9 cellular contexts compared by ENCODE assay signal in the genomic region with DNA sequence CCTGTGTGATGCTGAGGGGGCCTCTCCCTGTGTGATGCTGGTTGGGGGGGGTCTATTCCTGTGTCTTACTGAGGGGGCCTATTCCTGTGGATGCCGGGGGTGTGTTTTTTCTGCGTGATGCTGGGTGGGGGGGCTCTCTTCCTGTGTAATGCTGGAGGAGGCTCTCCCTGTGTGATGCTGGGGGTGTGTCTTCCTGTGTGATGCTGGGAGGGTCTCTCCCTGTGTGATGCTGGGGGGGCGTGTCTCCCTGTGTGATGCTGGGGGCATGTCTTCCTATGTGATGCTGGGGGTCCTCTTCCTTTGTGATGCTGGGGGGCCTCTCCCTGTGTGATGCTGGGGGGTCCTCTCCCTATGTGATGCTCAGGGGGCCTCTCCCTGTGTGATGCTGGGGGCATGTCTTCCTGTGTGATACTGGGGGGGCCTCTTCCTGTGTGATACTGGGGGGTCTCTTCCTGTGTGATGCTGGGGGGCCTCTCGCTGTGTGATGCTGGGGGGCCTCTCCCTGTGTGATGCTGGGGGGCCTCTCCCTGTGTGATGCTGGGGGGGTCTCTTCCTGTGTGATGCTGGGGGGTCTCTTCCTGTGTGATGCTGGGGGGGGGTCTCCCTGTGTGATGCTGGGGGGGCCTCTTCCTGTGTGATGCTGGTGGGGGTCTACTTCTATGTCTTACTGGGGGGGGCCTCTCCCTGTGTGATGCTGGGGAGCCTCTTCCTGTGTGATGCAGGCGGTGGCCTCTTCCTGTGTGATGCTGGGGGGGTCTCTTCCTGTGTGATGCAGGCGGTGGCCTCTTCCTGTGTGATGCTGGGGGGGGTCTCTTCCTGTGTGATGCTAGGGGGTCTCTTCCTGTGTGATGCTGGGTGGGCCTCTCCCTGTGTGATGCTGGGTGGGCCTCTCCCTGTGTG. TPM values are rescaled to one million over a fixed set of nuclear protein-coding genes. Genes with fewer than 3 reads are reported as not detected.
A peak's percentile ranks its signal among the peaks of the same experiment; 100 is the strongest.
DNase-seq lines count a peak whose midpoint lies in the region; ATAC-seq and TF ChIP-seq lines count a peak whose summit lies in the region.
"Not testable (repeated sequence)": the region's sequence is repeated elsewhere in the genome, so short reads cannot be mapped to it uniquely, and the experiment has no call there.
"Had no signal": no experiment of that assay in that cellular context is flagged by ENCODE, and none has a peak within 500 bp of the region (broad histone marks: within the 10 kb centered on the region; RNA-seq: fewer than 3 reads in every experiment).

No MANE protein-coding gene starts in this region.

- intact Hi-C loops in CD4-positive, alpha-beta T cell (cut with DNase I, micrococcal nuclease): loop anchor here in 1 of 2 experiments (5.0 to 10.0 kb wide), 3 partner anchors 173 to 295 kb away; partner anchors contain the start of gene LRRC27
- intact Hi-C loops in activated CD4-positive, alpha-beta memory T cell treated with anti-CD3 and anti-CD28 coated beads for 36 hours (cut with micrococcal nuclease): loop anchor here (5.0 to 10.0 kb wide), 2 partner anchors 175 to 257 kb away; partner anchors contain the start of genes BNIP3 and PPP2R2D
- intact Hi-C loops in activated naive CD4-positive, alpha-beta T cell treated with anti-CD3 and anti-CD28 coated beads for 36 hours (cut with micrococcal nuclease): loop anchor here (2.0 to 10.0 kb wide), 4 partner anchors 15 to 272 kb away; partner anchors contain the start of gene LRRC27
- intact Hi-C loops in naive thymus-derived CD4-positive, alpha-beta T cell (cut with micrococcal nuclease): loop anchor here (1.0 to 5.0 kb wide), 6 partner anchors 27 to 1118 kb away; partner anchors contain the start of genes ADAM8 (in 1 of the 2), DPYSL4 (in 1 of the 2) and INPP5A (in 1 of the 2)

- CTCF ChIA-PET in CD4-positive, alpha-beta T cell (lab: Charles Lee); activated CD4-positive, alpha-beta memory T cell treated with anti-CD3 and anti-CD28 coated beads for 36 hours (lab: Charles Lee); activated naive CD4-positive, alpha-beta T cell treated with anti-CD3 and anti-CD28 coated beads for 36 hours (lab: Charles Lee); naive thymus-derived CD4-positive, alpha-beta T cell (lab: Charles Lee): not testable (repeated sequence)

- POLR2A ChIA-PET in CD4-positive, alpha-beta T cell (lab: Charles Lee); activated CD4-positive, alpha-beta memory T cell treated with anti-CD3 and anti-CD28 coated beads for 36 hours (lab: Charles Lee); naive thymus-derived CD4-positive, alpha-beta T cell (lab: Charles Lee): not testable (repeated sequence)

- not testable (repeated sequence) for H3K4me3 Mint-ChIP-seq in CD4-positive, alpha-beta T cell
- peak overlapping the region; percentile 41 for H3K4me3 Mint-ChIP-seq in activated CD4-positive, alpha-beta memory T cell treated with anti-CD3 and anti-CD28 coated beads for 36 hours
- peak overlapping the region; percentile 11 for H3K4me3 Mint-ChIP-seq in activated naive CD4-positive, alpha-beta T cell treated with anti-CD3 and anti-CD28 coated beads for 36 hours
- H3K4me3 Mint-ChIP-seq in naive thymus-derived CD4-positive, alpha-beta T cell: peak overlapping the region in 9 of 10 donors; percentile 34 to 79 (median 65)
- H3K4me3 Mint-ChIP-seq in stimulated activated effector memory CD8-positive, alpha-beta T cell treated with anti-CD3 and anti-CD28 coated beads, Interleukin-12 subunit alpha, Interleukin-12 subunit beta, amount 100 ng/mL, for 72 hours: peak overlapping the region; percentile 46

- not testable (repeated sequence) for H3K36me3 Mint-ChIP-seq in CD4-positive, alpha-beta T cell (ENCODE audit: low read depth); activated CD4-positive, alpha-beta memory T cell treated with anti-CD3 and anti-CD28 coated beads for 36 hours; activated naive CD4-positive, alpha-beta T cell treated with anti-CD3 and anti-CD28 coated beads for 36 hours (ENCODE audit: low read depth); naive thymus-derived CD4-positive, alpha-beta T cell; stimulated activated effector memory CD8-positive, alpha-beta T cell treated with anti-CD3 and anti-CD28 coated beads, Interleukin-12 subunit alpha, Interleukin-12 subunit beta, amount 100 ng/mL, for 72 hours

- peak overlapping the region; percentile 88 for H3K27ac Mint-ChIP-seq in CD4-positive, alpha-beta T cell
- H3K27ac Mint-ChIP-seq in activated CD4-positive, alpha-beta memory T cell treated with anti-CD3 and anti-CD28 coated beads for 36 hours: peak overlapping the region; percentile 81
- H3K27ac Mint-ChIP-seq in activated naive CD4-positive, alpha-beta T cell treated with anti-CD3 and anti-CD28 coated beads for 36 hours: peak overlapping the region; percentile 84
- peak overlapping the region in 8 of 9 donors; percentile 46 to 100 (median 98) for H3K27ac Mint-ChIP-seq in naive thymus-derived CD4-positive, alpha-beta T cell
- H3K27ac Mint-ChIP-seq in stimulated activated effector memory CD8-positive, alpha-beta T cell treated with anti-CD3 and anti-CD28 coated beads, Interleukin-12 subunit alpha, Interleukin-12 subunit beta, amount 100 ng/mL, for 72 hours: peak overlapping the region; percentile 81

- not testable (repeated sequence) for TF ChIP-seq CTCF in CD4-positive, alpha-beta T cell (IDR thresholded peaks at IDR 0.05)

- H3K27me3 Mint-ChIP-seq in CD4-positive, alpha-beta T cell; activated CD4-positive, alpha-beta memory T cell treated with anti-CD3 and anti-CD28 coated beads for 36 hours; activated naive CD4-positive, alpha-beta T cell treated with anti-CD3 and anti-CD28 coated beads for 36 hours (ENCODE audit: low read depth); naive thymus-derived CD4-positive, alpha-beta T cell: not testable (repeated sequence)

- H3K4me1 Mint-ChIP-seq in CD4-positive, alpha-beta T cell (ENCODE audit: low read depth): peaks cover 36% of the 10 kb centered on the region
- peaks cover 31% of the 10 kb centered on the region for H3K4me1 Mint-ChIP-seq in activated CD4-positive, alpha-beta memory T cell treated with anti-CD3 and anti-CD28 coated beads for 36 hours (ENCODE audit: low read depth)
- H3K4me1 Mint-ChIP-seq in activated naive CD4-positive, alpha-beta T cell treated with anti-CD3 and anti-CD28 coated beads for 36 hours (ENCODE audit: low read depth): peaks cover 34% of the 10 kb centered on the region
- H3K4me1 Mint-ChIP-seq in naive thymus-derived CD4-positive, alpha-beta T cell: peaks cover 17 to 58% (median 47%) of the 10 kb centered on the region in 7 donors
- H3K4me1 Mint-ChIP-seq in stimulated activated effector memory CD8-positive, alpha-beta T cell treated with anti-CD3 and anti-CD28 coated beads, Interleukin-12 subunit alpha, Interleukin-12 subunit beta, amount 100 ng/mL, for 72 hours: peaks cover 35% of the 10 kb centered on the region

- H3K4me3 ChIP-seq in naive thymus-derived CD4-positive, alpha-beta T cell (ENCODE audit: low read length): peak overlapping the region; percentile 38

- H3K9me3 ChIP-seq in CD4-positive, alpha-beta T cell (ENCODE audit: control insufficient read depth, low read length); KOPT-K1 (ENCODE audit: insufficient read depth, low read length, poor library complexity, severe bottlenecking); naive thymus-derived CD4-positive, alpha-beta T cell (ENCODE audit: control insufficient read depth in 2 of 3, low read length in 3 of 3): not testable (repeated sequence)

- not testable (repeated sequence) for H3K9me3 Mint-ChIP-seq in CD4-positive, alpha-beta T cell; activated CD4-positive, alpha-beta memory T cell treated with anti-CD3 and anti-CD28 coated beads for 36 hours; activated naive CD4-positive, alpha-beta T cell treated with anti-CD3 and anti-CD28 coated beads for 36 hours; stimulated activated effector memory CD8-positive, alpha-beta T cell treated with anti-CD3 and anti-CD28 coated beads, Interleukin-12 subunit alpha, Interleukin-12 subunit beta, amount 100 ng/mL, for 72 hours
- peaks cover 0 to 11% (median 0%) of the 10 kb centered on the region in 11 donors for H3K9me3 Mint-ChIP-seq in naive thymus-derived CD4-positive, alpha-beta T cell

- H3K27me3 ChIP-seq in CD4-positive, alpha-beta T cell (ENCODE audit: control insufficient read depth, insufficient read depth, low read length); naive thymus-derived CD4-positive, alpha-beta T cell (ENCODE audit: control insufficient read depth in 2 of 2, insufficient read depth in 2 of 2, low read length in 2 of 2): not testable (repeated sequence)

- not testable (repeated sequence) for H3K36me3 ChIP-seq in KOPT-K1 (ENCODE audit: insufficient read depth, low read length); naive thymus-derived CD4-positive, alpha-beta T cell (ENCODE audit: control insufficient read depth in 2 of 3, insufficient read depth in 3 of 3, low read length in 3 of 3)

- peaks cover 23 to 36% of the 10 kb centered on the region in 2 donors for H3K4me1 ChIP-seq in naive thymus-derived CD4-positive, alpha-beta T cell (ENCODE audit: control insufficient read depth in 2 of 2, insufficient read depth in 2 of 2, low read length in 2 of 2)

- ATAC-seq in CD4-positive, alpha-beta T cell (ENCODE audit: poor library complexity): peak; percentile 45
- ATAC-seq in naive thymus-derived CD4-positive, alpha-beta T cell: peak; percentile 42
- peak; percentile 24 for ATAC-seq in stimulated activated effector memory CD8-positive, alpha-beta T cell treated with anti-CD3 and anti-CD28 coated beads, Interleukin-12 subunit alpha, Interleukin-12 subunit beta, amount 100 ng/mL, for 72 hours

- DNase-seq in CD4-positive, alpha-beta T cell: peak in 3 of 10 experiments; percentile 25 to 71 (median 40)
- peak; percentile 55 for DNase-seq in T follicular helper cell (ENCODE audit: low read depth)
- peak; percentile 69 for DNase-seq in activated CD4-positive, alpha-beta memory T cell treated with anti-CD3 and anti-CD28 coated beads for 36 hours
- DNase-seq in activated naive CD4-positive, alpha-beta T cell treated with anti-CD3 and anti-CD28 coated beads for 36 hours: peak; percentile 70
- peak; percentile 46 for DNase-seq in effector CD4-positive, alpha-beta T cell
- DNase-seq in naive thymus-derived CD4-positive, alpha-beta T cell: peak in 8 of 9 donors; percentile 40 to 89 (median 61)
- DNase-seq in stimulated activated effector memory CD8-positive, alpha-beta T cell treated with anti-CD3 and anti-CD28 coated beads, Interleukin-12 subunit alpha, Interleukin-12 subunit beta, amount 100 ng/mL, for 72 hours (ENCODE audit: low spot score in 2 of 2): peak in 1 of 2 donors; percentile 62

- H3K27ac ChIP-seq in CD4-positive, alpha-beta T cell (ENCODE audit: low read depth, low read length): peak overlapping the region; percentile 89
- peak overlapping the region; percentile 66 for H3K27ac ChIP-seq in KOPT-K1 (ENCODE audit: low read depth, low read length, poor library complexity, severe bottlenecking)
- peak overlapping the region; percentile 99 for H3K27ac ChIP-seq in naive thymus-derived CD4-positive, alpha-beta T cell (ENCODE audit: low read depth, low read length)

RNA-seq across cellular contexts. Expression of gene DPYSL4, which starts 27.2 kb away (rescaled TPM):
- under 1 TPM; 0.64 to 0.96 TPM for total RNA-seq in CD4-positive, alpha-beta T cell
- 1 to 10 TPM; 7.0 to 7.2 TPM for total RNA-seq in activated CD4-positive, alpha-beta memory T cell treated with anti-CD3 and anti-CD28 coated beads for 36 hours
- 10 to 100 TPM; 10.8 to 14.1 TPM for total RNA-seq in activated naive CD4-positive, alpha-beta T cell treated with anti-CD3 and anti-CD28 coated beads for 36 hours
- total RNA-seq in naive thymus-derived CD4-positive, alpha-beta T cell: 10 to 100 TPM in 2 of 5 experiments, 1 to 10 TPM in 2, under 1 TPM in 1; 0.66 to 60.0 (median 9.4) TPM
- 10 to 100 TPM in 1 of 2 donors, under 1 TPM in 1; 0.35 to 18.2 TPM for polyA plus RNA-seq in naive thymus-derived CD4-positive, alpha-beta T cell
- total RNA-seq: Caco-2 had no signal
